Comparison of ENCODE assay signal across 26 cellular contexts in the genomic region with DNA sequence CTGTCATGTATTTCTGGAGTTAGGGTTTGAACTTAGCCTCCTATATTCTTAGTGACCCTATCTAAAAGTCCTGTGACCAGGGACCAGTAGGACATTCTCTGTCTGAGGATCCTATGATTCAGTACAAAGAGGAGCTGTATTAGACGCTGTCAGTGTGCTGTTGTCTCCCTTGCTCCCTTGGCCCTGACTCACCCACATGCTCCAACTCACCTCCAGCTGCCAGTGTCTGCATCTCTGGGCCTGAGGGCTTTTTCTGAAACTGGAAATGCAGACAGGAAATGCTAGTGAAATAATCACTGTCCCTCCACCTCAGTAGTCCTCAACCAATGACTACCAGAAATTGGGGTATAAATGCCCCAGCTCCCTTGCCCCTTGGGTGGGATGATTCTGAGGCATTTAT.
DNase-seq lines count a peak whose midpoint lies in the region; ATAC-seq lines count a peak whose summit lies in the region.
"Had no signal": no experiment of that assay in that cellular context is flagged by ENCODE, and none has a peak within 500 bp of the region (broad histone marks: within the 10 kb centered on the region; RNA-seq: fewer than 3 reads in every experiment).

No MANE protein-coding gene starts in this region.

- H4K8ac ChIP-seq in trophoblast cell (ENCODE audit: low read depth, low read length), result no peak overlapping the region

- no peak overlapping the region for H2BK12ac ChIP-seq in trophoblast cell (ENCODE audit: low read length)

- no peak overlapping the region for H2BK5ac ChIP-seq in trophoblast cell (ENCODE audit: low read depth, low read length, poor library complexity)

- no peak overlapping the region for H3K4me2 ChIP-seq in trophoblast cell (ENCODE audit: low read length)
- H3K4me2 ChIP-seq: SK-N-SH had no signal

- H3K18ac ChIP-seq in trophoblast cell (ENCODE audit: low read length), result no peak overlapping the region

- H3K9ac ChIP-seq in trophoblast cell (ENCODE audit: low read length), result no peak overlapping the region
- H3K9ac ChIP-seq: SK-N-SH had no signal

- H3K14ac ChIP-seq in trophoblast cell (ENCODE audit: low read length), result no peak overlapping the region

- peaks cover 0 to 5% of the 10 kb centered on the region in 2 experiments for H3K4me1 ChIP-seq in trophoblast cell (ENCODE audit: control insufficient read depth in 1 of 2, insufficient read depth in 2 of 2, low read length in 2 of 2)

- H3K27ac ChIP-seq in caudate nucleus (ENCODE audit: low read depth, low read length) (peak overlapping the region; percentile 11), trophoblast cell (ENCODE audit: low read depth, low read length) (peak overlapping the region; percentile 53)

- H3K4me3 ChIP-seq in trophoblast cell (ENCODE audit: low read depth, low read length), result no peak overlapping the region
- H3K4me3 ChIP-seq: GM12878 had no signal

- DNase-seq in ELR (ENCODE audit: low read depth), result peak; percentile 0
- peak; percentile 10 for DNase-seq in NCI-H226
- DNase-seq in caudate nucleus (lab: John Stamatoyannopoulos, UW), result no peak
- peak; percentile 60 to 68 for DNase-seq in trophoblast cell
- DNase-seq: AML-193; C1 segment of cervical spinal cord; CD4-positive, alpha-beta memory T cell; COR-L47; DMS53; GDM1; Karpas-422; MV-4-11; NCI-H1105; NCI-H2029; NCI-H2227 treated with DMSO at 0.1 percent for 48 hours; NCI-H510A; NCI-H69; SK-N-SH; SW 1271 had no signal

- H2BK120ac ChIP-seq in trophoblast cell (ENCODE audit: insufficient read depth, low read length, poor library complexity), result no peak overlapping the region

- H3K4ac ChIP-seq in trophoblast cell (ENCODE audit: low read depth, low read length), result no peak overlapping the region

- ATAC-seq in GM18907 (IDR thresholded peaks at IDR 0.05; ENCODE audit: unreplicated experiment) (no peak), GM21447 (IDR thresholded peaks at IDR 0.05; ENCODE audit: unreplicated experiment) (no peak), GM18498 (IDR thresholded peaks at IDR 0.05; ENCODE audit: unreplicated experiment) (no peak)
- ATAC-seq: GM12878, HCT116, HepG2, Panc1 had no signal

- no CpG with 5 or more reads among the region's 1 CpG for WGBS in trophoblast cell (ENCODE audit: extremely low coverage, insufficient coverage, insufficient read length)

- H3K23ac ChIP-seq in trophoblast cell (ENCODE audit: low read length), result no peak overlapping the region

- no peaks in the 10 kb centered on the region for H3K79me2 ChIP-seq in trophoblast cell (ENCODE audit: control insufficient read depth, insufficient read depth, low read length, poor library complexity)

- H2AFZ ChIP-seq in trophoblast cell (ENCODE audit: insufficient read depth, low read length, poor library complexity), result no peak overlapping the region

- H4K12ac ChIP-seq in trophoblast cell (ENCODE audit: low read depth, low read length), result no peak overlapping the region

- H2AK5ac ChIP-seq in trophoblast cell (ENCODE audit: low read length), result no peak overlapping the region

- no peaks in the 10 kb centered on the region for H3K36me3 ChIP-seq in trophoblast cell (ENCODE audit: control insufficient read depth in 1 of 2, insufficient read depth in 2 of 2, low read length in 2 of 2)

- H3K9me3 ChIP-seq in trophoblast cell (ENCODE audit: insufficient read depth, low read depth, low read length), result peaks cover 2% of the 10 kb centered on the region
- H3K9me3 ChIP-seq: SK-N-SH had no signal

- H4K91ac ChIP-seq in trophoblast cell (ENCODE audit: low read depth, low read length), result no peak overlapping the region

- H3K27me3 ChIP-seq in trophoblast cell (ENCODE audit: insufficient read depth, low read length), result no peaks in the 10 kb centered on the region

- no peaks in the 10 kb centered on the region for H3K79me1 ChIP-seq in trophoblast cell (ENCODE audit: low read length)

Comparison
In these comparisons a context has a peak if more than half of its experiments do, and no peak if none do; other contexts are left out.
1. DNase-seq: peak in ELR (single experiment), NCI-H226 (single experiment) and trophoblast cell (2 of 2); none in caudate nucleus (0 of 61).